8 cellular contexts compared by ENCODE assay signal in the genomic region with DNA sequence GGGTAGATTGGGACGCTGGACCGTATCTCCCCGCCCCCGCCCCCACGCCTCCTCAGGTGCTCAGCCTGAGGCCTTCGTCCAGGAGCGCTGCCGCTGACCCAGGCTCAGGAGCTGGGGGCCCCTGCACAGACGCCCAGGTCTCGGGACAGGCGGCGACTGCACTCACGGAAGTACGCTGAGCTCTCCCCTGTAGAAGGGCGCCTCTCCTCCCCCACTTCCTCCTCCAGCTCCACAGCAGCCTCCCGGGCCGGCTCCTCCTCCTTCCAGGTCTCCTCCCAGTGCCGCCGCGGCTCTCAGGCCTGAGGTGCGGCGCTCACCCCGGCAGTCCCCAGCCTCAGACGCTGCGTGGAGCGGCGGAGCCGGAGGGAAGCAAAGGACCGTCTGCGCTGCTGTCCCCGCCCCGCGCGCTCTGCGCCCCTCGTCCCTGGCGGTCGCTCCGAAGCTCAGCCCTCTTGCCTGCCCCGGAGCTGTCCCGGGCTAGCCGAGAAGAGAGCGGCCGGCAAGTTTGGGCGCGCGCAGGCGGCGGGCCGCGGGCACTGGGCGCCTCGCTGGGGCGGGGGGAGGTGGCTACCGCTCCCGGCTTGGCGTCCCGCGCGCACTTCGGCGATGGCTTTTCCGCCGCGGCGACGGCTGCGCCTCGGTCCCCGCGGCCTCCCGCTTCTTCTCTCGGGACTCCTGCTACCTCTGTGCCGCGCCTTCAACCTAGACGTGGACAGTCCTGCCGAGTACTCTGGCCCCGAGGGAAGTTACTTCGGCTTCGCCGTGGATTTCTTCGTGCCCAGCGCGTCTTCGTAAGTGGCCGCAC. TPM values are rescaled to one million over a fixed set of nuclear protein-coding genes. Genes with fewer than 3 reads are reported as not detected.
DNase-seq lines count a peak whose midpoint lies in the region; ATAC-seq and TF ChIP-seq lines count a peak whose summit lies in the region.

A gene (plus strand): TSS at position 324 of the 805 bp plus-strand sequence. CDS start 283 bp downstream, at position 607.

- H3K4me2 ChIP-seq in BLaER1 treated with 17β-estradiol and CSF1 and Interleukin-3, amounts not matched to agents 10 nM and 100 nM: peak within 1 kb of the TSS; percentile 79 to 97 (median 88)

- peaks cover 35% of the 10 kb centered on the region for H3K4me1 Mint-ChIP-seq in activated CD4-positive, alpha-beta memory T cell treated with anti-CD3 and anti-CD28 coated beads for 36 hours (ENCODE audit: low read depth)

- H3K36me3 Mint-ChIP-seq in activated CD4-positive, alpha-beta memory T cell treated with anti-CD3 and anti-CD28 coated beads for 36 hours: no peaks in the 10 kb centered on the region

- H3K36me3 ChIP-seq in BLaER1 treated with 17β-estradiol and CSF1 and Interleukin-3, amounts not matched to agents 10 nM and 100 nM: no peaks in the 10 kb centered on the region
- no peaks in the 10 kb centered on the region for H3K36me3 ChIP-seq in duodenal mucosa (ENCODE audit: control insufficient read depth in 1 of 2, insufficient read depth in 2 of 2, low read length in 2 of 2)

- no peaks in the 10 kb centered on the region for H3K27me3 ChIP-seq in BLaER1 treated with 17β-estradiol and CSF1 and Interleukin-3, amounts not matched to agents 10 nM and 100 nM
- no peaks in the 10 kb centered on the region for H3K27me3 ChIP-seq in duodenal mucosa (ENCODE audit: control insufficient read depth in 1 of 2, insufficient read depth in 2 of 2, low read length in 2 of 2)

- peaks cover 16 to 28% (median 23%) of the 10 kb centered on the region in 10 experiments for H3K4me1 ChIP-seq in BLaER1 treated with 17β-estradiol and CSF1 and Interleukin-3, amounts not matched to agents 10 nM and 100 nM
- H3K4me1 ChIP-seq in duodenal mucosa (ENCODE audit: control insufficient read depth in 1 of 2, insufficient read depth in 2 of 2, low read length in 2 of 2): peaks cover 20 to 22% of the 10 kb centered on the region in 2 donors

- peak; percentile 97 for ATAC-seq in HG03432 (IDR thresholded peaks at IDR 0.05; ENCODE audit: unreplicated experiment)

- peak; percentile 89 to 95 for DNase-seq in NCI-H526 (lab: John Stamatoyannopoulos, UW)
- peak; percentile 91 for DNase-seq in activated CD4-positive, alpha-beta memory T cell treated with anti-CD3 and anti-CD28 coated beads for 36 hours
- DNase-seq in lower leg skin (ENCODE audit: low spot score in 2 of 2): peak; percentile 93 to 98
- peak; percentile 77 to 80 for DNase-seq in stimulated activated CD4-positive, alpha-beta T cell treated with anti-CD3 and anti-CD28 coated beads, Interleukin-4, amount 100 ng/mL, for 4 hours

- CTCF ChIA-PET in activated CD4-positive, alpha-beta memory T cell treated with anti-CD3 and anti-CD28 coated beads for 36 hours (lab: Charles Lee): interaction anchor here (1.1 to 1.9 kb wide), 5 partner anchors 23 to 101 kb away, joined by 3 to 13 read pairs (median 4); no protein-coding TSS in a partner anchor

- 0 to 2% methylated on average over 45 to 49 of the region's 86 CpGs for WGBS in lower leg skin, 2 donors

- peak within 1 kb of the TSS; percentile 78 to 96 (median 91) for H3K27ac ChIP-seq in BLaER1 treated with 17β-estradiol and CSF1 and Interleukin-3, amounts not matched to agents 10 nM and 100 nM
- H3K27ac ChIP-seq in duodenal mucosa (ENCODE audit: low read depth, low read length): peak within 1 kb of the TSS; percentile 93

- peaks cover 0 to 32% (median 7%) of the 10 kb centered on the region in 11 experiments; a peak in 8 of 22 replicates for H4K20me1 ChIP-seq in BLaER1 treated with 17β-estradiol and CSF1 and Interleukin-3, amounts not matched to agents 10 nM and 100 nM

- H3K4me3 ChIP-seq in BLaER1 treated with 17β-estradiol and CSF1 and Interleukin-3, amounts not matched to agents 10 nM and 100 nM: peak within 1 kb of the TSS; percentile 79 to 92 (median 86)
- peak within 1 kb of the TSS; percentile 76 to 97 for H3K4me3 ChIP-seq in duodenal mucosa (ENCODE audit: low read depth in 1 of 2, low read length in 2 of 2)
- H3K4me3 ChIP-seq in lower leg skin (ENCODE audit: low read depth, poor library complexity, severe bottlenecking): peak within 1 kb of the TSS; percentile 87

- H3K9ac ChIP-seq in BLaER1 treated with 17β-estradiol and CSF1 and Interleukin-3, amounts not matched to agents 10 nM and 100 nM: peak within 1 kb of the TSS; percentile 86 to 94 (median 89)
- peak within 1 kb of the TSS; percentile 79 to 95 for H3K9ac ChIP-seq in duodenal mucosa (ENCODE audit: low read depth in 1 of 2, low read length in 2 of 2)

- intact Hi-C loops in activated CD4-positive, alpha-beta memory T cell treated with anti-CD3 and anti-CD28 coated beads for 36 hours (cut with micrococcal nuclease): loop anchor here (1.0 to 5.0 kb wide), 4 partner anchors 15 to 104 kb away; a partner anchor contains a TSS
- intact Hi-C loops in lower leg skin (cut with DNase I; ENCODE audit: low total_unique reads): no loop called here

- TF ChIP-seq POLR2A in GM19193 (IDR thresholded peaks at IDR 0.05; ENCODE audit: extremely low read depth, insufficient read depth, insufficient read length): peak; percentile 95
- peak in 1 of 2 donors; percentile 29 for TF ChIP-seq POLR2A in lower leg skin (IDR thresholded peaks at IDR 0.05)

- H3K9me3 Mint-ChIP-seq in activated CD4-positive, alpha-beta memory T cell treated with anti-CD3 and anti-CD28 coated beads for 36 hours: no peaks in the 10 kb centered on the region

- H3K9me3 ChIP-seq in BLaER1 treated with 17β-estradiol and CSF1 and Interleukin-3, amounts not matched to agents 10 nM and 100 nM (replicated peaks in 1 of 11): no peaks in the 10 kb centered on the region
- no peaks in the 10 kb centered on the region for H3K9me3 ChIP-seq in duodenal mucosa (ENCODE audit: control insufficient read depth in 1 of 2, low read length in 2 of 2)

- peak in 1 of 3 donors; percentile 6 for TF ChIP-seq CTCF in lower leg skin (IDR thresholded peaks at IDR 0.05)

- POLR2A ChIA-PET in activated CD4-positive, alpha-beta memory T cell treated with anti-CD3 and anti-CD28 coated beads for 36 hours (lab: Charles Lee): interaction anchor here (0.5 to 2.2 kb wide), 8 partner anchors 11 to 104 kb away, joined by 3 to 26 read pairs (median 4); a partner anchor contains a TSS

- peak within 1 kb of the TSS; percentile 76 for H3K4me3 Mint-ChIP-seq in activated CD4-positive, alpha-beta memory T cell treated with anti-CD3 and anti-CD28 coated beads for 36 hours

- peak within 1 kb of the TSS; percentile 80 for H3K27ac Mint-ChIP-seq in activated CD4-positive, alpha-beta memory T cell treated with anti-CD3 and anti-CD28 coated beads for 36 hours

- H3K27me3 Mint-ChIP-seq in activated CD4-positive, alpha-beta memory T cell treated with anti-CD3 and anti-CD28 coated beads for 36 hours: peaks cover 1% of the 10 kb centered on the region

RNA-seq across cellular contexts. Expression of the gene that starts here (rescaled TPM):
- total RNA-seq in activated CD4-positive, alpha-beta memory T cell treated with anti-CD3 and anti-CD28 coated beads for 36 hours: 1 to 10 TPM; 8.9 to 9.9 TPM
- 10 to 100 TPM; 69.8 to 84.7 (median 78.8) TPM for total RNA-seq in lower leg skin

Comparison
In these comparisons a context has a peak if more than half of its experiments do, and no peak if none do; other contexts are left out.
1. Peak in every context shown above with its lines: DNase-seq, ATAC-seq, H3K4me3 ChIP-seq and H3K27ac ChIP-seq.
2. RNA of the gene that starts here (total RNA-seq): 69.8 to 84.7 TPM in lower leg skin; 8.9 to 9.9 TPM in activated CD4-positive, alpha-beta memory T cell treated with anti-CD3 and anti-CD28 coated beads for 36 hours; every median in the first group is over 4 times any median in the second.